In genomic region chr1:92343061-92343460, GRCh38 we compare ENCODE assay signal across 1 cellular context.
TF ChIP-seq lines count a peak whose summit lies in the region.

No MANE protein-coding gene starts in this region.

TF ChIP-seq in K562, 482 proteins besides CTCF, POLR2A, EP300 and RAD21:
- TF ChIP-seq, protein P1, sequence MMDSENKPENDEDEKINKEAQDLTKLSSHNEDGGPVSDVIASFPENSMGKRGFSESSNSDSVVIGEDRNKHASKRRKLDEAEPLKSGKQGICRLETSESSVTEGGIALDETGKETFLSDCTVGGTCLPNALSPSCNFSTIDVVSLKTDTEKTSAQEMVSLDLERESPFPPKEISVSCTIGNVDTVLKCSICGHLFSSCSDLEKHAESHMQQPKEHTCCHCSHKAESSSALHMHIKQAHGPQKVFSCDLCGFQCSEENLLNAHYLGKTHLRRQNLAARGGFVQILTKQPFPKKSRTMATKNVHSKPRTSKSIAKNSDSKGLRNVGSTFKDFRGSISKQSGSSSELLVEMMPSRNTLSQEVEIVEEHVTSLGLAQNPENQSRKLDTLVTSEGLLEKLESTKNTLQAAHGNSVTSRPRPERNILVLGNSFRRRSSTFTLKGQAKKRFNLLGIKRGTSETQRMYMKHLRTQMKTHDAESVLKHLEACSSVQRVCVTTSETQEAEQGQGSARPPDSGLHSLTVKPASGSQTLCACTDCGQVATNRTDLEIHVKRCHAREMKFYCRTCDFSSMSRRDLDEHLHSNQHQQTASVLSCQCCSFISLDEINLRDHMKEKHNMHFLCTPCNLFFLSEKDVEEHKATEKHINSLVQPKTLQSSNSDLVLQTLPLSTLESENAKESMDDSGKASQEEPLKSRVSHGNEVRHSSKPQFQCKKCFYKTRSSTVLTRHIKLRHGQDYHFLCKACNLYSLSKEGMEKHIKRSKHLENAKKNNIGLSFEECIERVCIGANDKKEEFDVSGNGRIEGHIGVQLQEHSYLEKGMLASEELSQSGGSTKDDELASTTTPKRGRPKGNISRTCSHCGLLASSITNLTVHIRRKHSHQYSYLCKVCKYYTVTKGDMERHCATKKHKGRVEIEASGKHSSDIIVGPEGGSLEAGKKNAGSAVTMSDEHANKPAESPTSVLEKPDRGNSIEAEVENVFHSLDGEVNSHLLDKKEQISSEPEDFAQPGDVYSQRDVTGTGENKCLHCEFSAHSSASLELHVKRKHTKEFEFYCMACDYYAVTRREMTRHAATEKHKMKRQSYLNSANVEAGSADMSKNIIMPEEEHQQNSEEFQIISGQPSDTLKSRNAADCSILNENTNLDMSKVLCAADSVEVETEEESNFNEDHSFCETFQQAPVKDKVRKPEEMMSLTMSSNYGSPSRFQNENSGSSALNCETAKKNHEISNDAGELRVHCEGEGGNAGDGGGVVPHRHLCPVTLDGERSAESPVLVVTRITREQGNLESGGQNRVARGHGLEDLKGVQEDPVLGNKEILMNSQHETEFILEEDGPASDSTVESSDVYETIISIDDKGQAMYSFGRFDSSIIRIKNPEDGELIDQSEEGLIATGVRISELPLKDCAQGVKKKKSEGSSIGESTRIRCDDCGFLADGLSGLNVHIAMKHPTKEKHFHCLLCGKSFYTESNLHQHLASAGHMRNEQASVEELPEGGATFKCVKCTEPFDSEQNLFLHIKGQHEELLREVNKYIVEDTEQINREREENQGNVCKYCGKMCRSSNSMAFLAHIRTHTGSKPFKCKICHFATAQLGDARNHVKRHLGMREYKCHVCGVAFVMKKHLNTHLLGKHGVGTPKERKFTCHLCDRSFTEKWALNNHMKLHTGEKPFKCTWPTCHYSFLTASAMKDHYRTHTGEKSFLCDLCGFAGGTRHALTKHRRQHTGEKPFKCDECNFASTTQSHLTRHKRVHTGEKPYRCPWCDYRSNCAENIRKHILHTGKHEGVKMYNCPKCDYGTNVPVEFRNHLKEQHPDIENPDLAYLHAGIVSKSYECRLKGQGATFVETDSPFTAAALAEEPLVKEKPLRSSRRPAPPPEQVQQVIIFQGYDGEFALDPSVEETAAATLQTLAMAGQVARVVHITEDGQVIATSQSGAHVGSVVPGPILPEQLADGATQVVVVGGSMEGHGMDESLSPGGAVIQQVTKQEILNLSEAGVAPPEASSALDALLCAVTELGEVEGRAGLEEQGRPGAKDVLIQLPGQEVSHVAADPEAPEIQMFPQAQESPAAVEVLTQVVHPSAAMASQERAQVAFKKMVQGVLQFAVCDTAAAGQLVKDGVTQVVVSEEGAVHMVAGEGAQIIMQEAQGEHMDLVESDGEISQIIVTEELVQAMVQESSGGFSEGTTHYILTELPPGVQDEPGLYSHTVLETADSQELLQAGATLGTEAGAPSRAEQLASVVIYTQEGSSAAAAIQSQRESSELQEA (IDR thresholded peaks at IDR 0.05; ENCODE audit: low read depth): no peak
- no peak for TF ChIP-seq CEBPG (CRISPR knock-in tag; IDR thresholded peaks at IDR 0.05)
- TF ChIP-seq CEBPG (tag; conservative IDR thresholded peaks at IDR 0.05 in 1 of 2, IDR thresholded peaks at IDR 0.05 in 1 of 2): peak; percentile 46 to 52; a peak in 3 of 4 replicates
- peak; percentile 87 for TF ChIP-seq CEBPB (tag; IDR thresholded peaks at IDR 0.05)
